Comparison of ENCODE assay signal across 34 cellular contexts in the genomic region with DNA sequence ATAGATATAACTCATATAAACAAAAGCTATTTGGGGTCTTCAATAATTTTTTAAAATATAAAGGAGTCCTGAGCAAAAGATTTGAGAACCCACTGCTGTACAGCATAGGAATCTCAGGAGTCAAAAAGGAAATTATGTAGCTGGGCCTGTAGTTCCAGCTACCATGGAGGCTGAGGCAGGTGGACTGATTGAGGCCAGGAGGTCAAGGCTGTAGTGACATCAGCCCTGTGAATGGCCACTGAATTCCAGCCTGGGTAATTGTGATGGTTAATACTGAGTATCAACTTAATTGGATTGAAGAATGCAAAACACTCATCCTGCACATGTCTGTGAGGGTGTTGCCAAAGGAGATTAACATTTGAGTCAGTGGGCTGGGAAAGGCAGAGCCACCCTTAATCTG.
"Had no signal": no experiment of that assay in that cellular context is flagged by ENCODE, and none has a peak within 500 bp of the region (broad histone marks: within the 10 kb centered on the region; RNA-seq: fewer than 3 reads in every experiment).

No MANE protein-coding gene starts in this region.

- H3K4me1 Mint-ChIP-seq: activated naive CD4-positive, alpha-beta T cell treated with anti-CD3 and anti-CD28 coated beads, Interleukin-2, amount 10 ng/mL, durations not matched to agents 7 days and 5 days had no signal

- H3K4me3 Mint-ChIP-seq: activated CD4-positive, alpha-beta memory T cell treated with anti-CD3 and anti-CD28 coated beads, Interleukin-2, amount 10 ng/mL, durations not matched to agents 7 days and 5 days; activated CD8-positive, alpha-beta memory T cell treated with anti-CD3 and anti-CD28 coated beads, Interleukin-2, amount 10 ng/mL, durations not matched to agents 7 days and 5 days; activated naive CD4-positive, alpha-beta T cell treated with anti-CD3 and anti-CD28 coated beads, Interleukin-2, amount 10 ng/mL, durations not matched to agents 7 days and 5 days; activated naive CD8-positive, alpha-beta T cell; activated naive CD8-positive, alpha-beta T cell treated with anti-CD3 and anti-CD28 coated beads, Interleukin-2, amount 50 U/mL, for 24 hours; activated T-helper 1 cell treated with anti-CD3 and anti-CD28 coated beads, Interleukin-12 subunit alpha, Interleukin-12 subunit beta, Interleukin-2, Interleukin-4 antibody, amounts not matched to agents 30 ng/mL and 10 ng/mL and 1 ng/mL, durations not matched to agents 14 hours and 24 hours and 36 hours had no signal

- H3K9me3 Mint-ChIP-seq: activated CD4-positive, alpha-beta memory T cell treated with anti-CD3 and anti-CD28 coated beads, Interleukin-2, amount 10 ng/mL, durations not matched to agents 7 days and 5 days; activated naive CD4-positive, alpha-beta T cell treated with anti-CD3 and anti-CD28 coated beads, Interleukin-2, amount 10 ng/mL, durations not matched to agents 7 days and 5 days; activated naive CD8-positive, alpha-beta T cell treated with anti-CD3 and anti-CD28 coated beads, Interleukin-2, amount 50 U/mL, for 24 hours; activated T-helper 1 cell treated with anti-CD3 and anti-CD28 coated beads, Interleukin-12 subunit alpha, Interleukin-12 subunit beta, Interleukin-2, Interleukin-4 antibody, amounts not matched to agents 30 ng/mL and 10 ng/mL and 1 ng/mL, durations not matched to agents 14 hours and 24 hours and 36 hours had no signal

- H3K27me3 ChIP-seq: cardiac muscle cell had no signal

- ATAC-seq: activated CD8-positive, alpha-beta memory T cell treated with anti-CD3 and anti-CD28 coated beads, Interleukin-2, amount 10 ng/mL, durations not matched to agents 7 days and 5 days; activated naive CD8-positive, alpha-beta T cell treated with anti-CD3 and anti-CD28 coated beads, Interleukin-2, amount 50 U/mL, for 24 hours; PC-3; Right ventricle myocardium inferior had no signal

- H3K27ac ChIP-seq: cardiac muscle cell, RWPE1, VCaP had no signal

- DNase-seq: activated CD4-positive, alpha-beta memory T cell treated with anti-CD3 and anti-CD28 coated beads, Interleukin-2, amount 10 ng/mL, durations not matched to agents 7 days and 5 days; activated CD4-positive, alpha-beta T cell treated with anti-CD3 and anti-CD28 coated beads for 1 hour; activated CD4-positive, alpha-beta T cell treated with anti-CD3 and anti-CD28 coated beads for 48 hours; activated CD4-positive, CD25-positive, alpha-beta regulatory T cell; activated CD8-positive, alpha-beta memory T cell treated with anti-CD3 and anti-CD28 coated beads for 24 hours; activated CD8-positive, alpha-beta memory T cell treated with anti-CD3 and anti-CD28 coated beads, Interleukin-2, amount 10 ng/mL, durations not matched to agents 7 days and 5 days; activated effector memory CD4-positive, alpha-beta T cell treated with Interleukin-2 at 50 U/mL for 16 hours; activated naive CD4-positive, alpha-beta T cell treated with anti-CD3 and anti-CD28 coated beads, Interleukin-2, amount 10 ng/mL, durations not matched to agents 7 days and 5 days; activated naive CD8-positive, alpha-beta T cell treated with anti-CD3 and anti-CD28 coated beads, Interleukin-2, amount 50 U/mL, for 24 hours; activated T-cell treated with anti-CD3 and anti-CD28 coated beads, Interleukin-2, amount 50 U/mL, for 1 hour; anterior cingulate cortex; Karpas-422; KBM-7; NCI-H1105; NCI-H1417 treated with DMSO at 0.1 percent for 48 hours; NCI-H187 treated with DMSO at 0.1 percent for 48 hours; NCI-H2081; NCI-H2171 treated with DMSO at 0.1 percent for 48 hours; NCI-H2227 treated with DMSO at 0.1 percent for 48 hours; NCI-H446; NCI-H510A treated with DMSO at 0.1 percent for 48 hours; NCI-H526 treated with DMSO at 0.1 percent for 48 hours; NCI-H774; NK-92 treated with Interleukin-12 subunit alpha and Interleukin-12 subunit beta, amount 100 ng/mL, for 24 hours; PC-3; SW 1271; T-helper 1 cell; T-helper 9 cell had no signal

- H3K4me3 ChIP-seq: cardiac muscle cell had no signal

- H3K27ac Mint-ChIP-seq: activated CD4-positive, alpha-beta memory T cell treated with anti-CD3 and anti-CD28 coated beads, Interleukin-2, amount 10 ng/mL, durations not matched to agents 7 days and 5 days; activated CD8-positive, alpha-beta memory T cell treated with anti-CD3 and anti-CD28 coated beads, Interleukin-2, amount 10 ng/mL, durations not matched to agents 7 days and 5 days; activated naive CD4-positive, alpha-beta T cell treated with anti-CD3 and anti-CD28 coated beads, Interleukin-2, amount 10 ng/mL, durations not matched to agents 7 days and 5 days; activated naive CD8-positive, alpha-beta T cell treated with anti-CD3 and anti-CD28 coated beads, Interleukin-2, amount 50 U/mL, for 24 hours; activated T-helper 1 cell treated with anti-CD3 and anti-CD28 coated beads, Interleukin-12 subunit alpha, Interleukin-12 subunit beta, Interleukin-2, Interleukin-4 antibody, amounts not matched to agents 30 ng/mL and 10 ng/mL and 1 ng/mL, durations not matched to agents 14 hours and 24 hours and 36 hours had no signal

- H3K27me3 Mint-ChIP-seq: activated CD4-positive, alpha-beta memory T cell treated with anti-CD3 and anti-CD28 coated beads, Interleukin-2, amount 10 ng/mL, durations not matched to agents 7 days and 5 days; activated CD8-positive, alpha-beta memory T cell treated with anti-CD3 and anti-CD28 coated beads, Interleukin-2, amount 10 ng/mL, durations not matched to agents 7 days and 5 days; activated naive CD4-positive, alpha-beta T cell treated with anti-CD3 and anti-CD28 coated beads, Interleukin-2, amount 10 ng/mL, durations not matched to agents 7 days and 5 days; activated naive CD8-positive, alpha-beta T cell; activated naive CD8-positive, alpha-beta T cell treated with anti-CD3 and anti-CD28 coated beads, Interleukin-2, amount 50 U/mL, for 24 hours had no signal
